ENCODE assay signal across 25 cellular contexts in genomic region chr17:58280480-58281217, GRCh38. TPM values are rescaled to one million over a fixed set of nuclear protein-coding genes. Genes with fewer than 3 reads are reported as not detected.
A peak's percentile ranks its signal among the peaks of the same experiment; 100 is the strongest.
DNase-seq lines count a peak whose midpoint lies in the region; FAIRE-seq and TF ChIP-seq lines count a peak whose summit lies in the region.
"Had no signal": no experiment of that assay in that cellular context is flagged by ENCODE, and none has a peak within 500 bp of the region (broad histone marks: within the 10 kb centered on the region; RNA-seq: fewer than 3 reads in every experiment).

TSS of gene MPO (minus strand) at chr17:58280935. CDS start at chr17:58280758, 177 bp downstream.

- in situ Hi-C loops in GM13977 (cut with MboI; ENCODE audit: low pct_unique_long_range_greater_than_20kb, low sequenced_read_pairs, unreplicated experiment), result no loop called here

- no peaks in the 10 kb centered on the region for H3K9me3 ChIP-seq in small intestine (ENCODE audit: control insufficient read depth, low read depth)
- H3K9me3 ChIP-seq: colonic mucosa, esophagus squamous epithelium, gastroesophageal sphincter, upper lobe of right lung had no signal

- H3K4me1 ChIP-seq in small intestine (ENCODE audit: control insufficient read depth in 2 of 2, insufficient read depth in 1 of 2, low read depth in 1 of 2, low read length in 1 of 2), result no peaks in the 10 kb centered on the region
- H3K4me1 ChIP-seq: colonic mucosa, upper lobe of right lung had no signal

- no peak for FAIRE-seq in small intestine (lab: Jason Lieb, UNC)
- FAIRE-seq: GM18507 had no signal

- no peak within 1 kb of the TSS for H3K27ac ChIP-seq in small intestine (ENCODE audit: low read depth in 1 of 2, low read length in 1 of 2)
- H3K27ac ChIP-seq: brain microvascular endothelial cell, colonic mucosa, esophagus squamous epithelium, upper lobe of right lung had no signal

- peaks cover 2 to 4% of the 10 kb centered on the region in 2 donors for H3K27me3 ChIP-seq in small intestine (ENCODE audit: control insufficient read depth in 2 of 2, insufficient read depth in 2 of 2, low read length in 2 of 2)
- H3K27me3 ChIP-seq: upper lobe of right lung had no signal

- DNase-seq in AG08395 (ENCODE audit: low spot score), result peak; percentile 1
- DNase-seq in GM13977 (ENCODE audit: low spot score), result peak; percentile 20
- DNase-seq in SIG-M5 (lab: John Stamatoyannopoulos, UW), result peak; percentile 89
- DNase-seq in iPS-NIHi7 (ENCODE audit: extremely low spot score), result peak; percentile 7
- no peak for DNase-seq in activated T-cell treated with anti-CD3 and anti-CD28 coated beads, Interleukin-2, amount 50 U/mL, for 48 hours
- DNase-seq in NCI-H1417 (lab: John Stamatoyannopoulos, UW), result no peak
- DNase-seq in SK-N-DZ (ENCODE audit: low spot score), result no peak
- DNase-seq in small intestine, result no peak
- DNase-seq: activated T-cell treated with anti-CD3 and anti-CD28 coated beads for 4 hours, brain microvascular endothelial cell, colonic mucosa, esophagus squamous epithelium, H9, kidney glomerular epithelial cell, mammary epithelial cell, NCI-H1694 treated with DMSO at 0.1 percent for 48 hours, NCI-H2227 treated with DMSO at 0.1 percent for 48 hours, PC-3, retina, SHP77, substantia nigra had no signal

- no peaks in the 10 kb centered on the region for H3K36me3 ChIP-seq in small intestine (ENCODE audit: control insufficient read depth in 2 of 2, insufficient read depth in 2 of 2, low read length in 2 of 2)
- H3K36me3 ChIP-seq: brain microvascular endothelial cell, colonic mucosa, esophagus squamous epithelium, gastroesophageal sphincter, upper lobe of right lung had no signal

- H3K4me3 ChIP-seq in small intestine (ENCODE audit: low read depth in 1 of 2, low read length in 2 of 2), result no peak within 1 kb of the TSS

- 80 to 92% (median 88%) methylated on average over 4 to 5 of the region's 5 CpGs for WGBS in small intestine, 3 donors

- no peak for TF ChIP-seq CTCF in GM13977 (IDR thresholded peaks at IDR 0.05; ENCODE audit: extremely low read depth, insufficient read depth, missing control alignments)

RNA-seq across cellular contexts. Expression of gene MPO, which starts in this region (rescaled TPM):
- 0.38 and 0.44 TPM in 2 replicates for polyA plus RNA-seq in SK-N-DZ (2014; cell fraction: cytosol; rRNA removed)
- polyA plus RNA-seq in SK-N-DZ (2014; cell fraction: nucleus; rRNA removed), result 0.33 and 0.51 TPM in 2 replicates
- polyA plus RNA-seq in small intestine, result under 1 TPM in 1 of 3 donors, not detected in 2; 0.12 TPM
- polyA plus RNA-seq: IgD-negative memory B cell, mammary epithelial cell had no signal

Comparison
In these comparisons a context has a peak if more than half of its experiments do, and no peak if none do; other contexts are left out.
1. DNase-seq: peak in AG08395 (single experiment), GM13977 (single experiment), SIG-M5 (single experiment) and iPS-NIHi7 (single experiment); none in activated T-cell treated with anti-CD3 and anti-CD28 coated beads, Interleukin-2, amount 50 U/mL, for 48 hours (0 of 2), NCI-H1417 (0 of 3), SK-N-DZ (single experiment) and small intestine (single experiment).